18 cellular contexts compared by ENCODE assay signal in genomic region chr6:17013701-17014100, GRCh38.
A peak's percentile ranks its signal among the peaks of the same experiment; 100 is the strongest.
DNase-seq lines count a peak whose midpoint lies in the region; ATAC-seq and TF ChIP-seq lines count a peak whose summit lies in the region.
"Had no signal": no experiment of that assay in that cellular context is flagged by ENCODE, and none has a peak within 500 bp of the region (broad histone marks: within the 10 kb centered on the region; RNA-seq: fewer than 3 reads in every experiment).

No MANE protein-coding gene starts in this region.

- H3K27me3 ChIP-seq in muscle layer of colon (ENCODE audit: control insufficient read depth in 1 of 2, insufficient read depth in 2 of 2, low read length in 2 of 2) (no peaks in the 10 kb centered on the region), Peyer's patch (no peaks in the 10 kb centered on the region)
- H3K27me3 ChIP-seq: upper lobe of left lung had no signal

- no peak for ATAC-seq in HG02571 (IDR thresholded peaks at IDR 0.05; ENCODE audit: unreplicated experiment)
- ATAC-seq: left colon had no signal

- H3K36me3 ChIP-seq in muscle layer of colon (ENCODE audit: insufficient read depth, low read length) (no peaks in the 10 kb centered on the region), Peyer's patch (no peaks in the 10 kb centered on the region)
- H3K36me3 ChIP-seq: upper lobe of left lung had no signal

- H3K9ac ChIP-seq in muscle layer of colon (ENCODE audit: low read length) = no peak overlapping the region

- no peak for TF ChIP-seq CTCF in Peyer's patch (IDR thresholded peaks at IDR 0.05)

- DNase-seq in AG08395 (ENCODE audit: low spot score) = peak; percentile 85
- peak; percentile 74 for DNase-seq in LHCN-M2 (ENCODE audit: low read depth)
- peak; percentile 85 for DNase-seq in dedifferentiated amniotic fluid mesenchymal stem cell (ENCODE audit: extremely low spot score)
- no peak for DNase-seq in DMS79 treated with DMSO at 0.1 percent for 48 hours (lab: John Stamatoyannopoulos, UW)
- no peak for DNase-seq in T1000 (lab: John Stamatoyannopoulos, UW)
- no peak for DNase-seq in Peyer's patch
- DNase-seq: activated CD4-positive, alpha-beta T cell treated with anti-CD3 and anti-CD28 coated beads, Interleukin-2, amount 50 U/mL, for 48 hours; activated gamma-delta T cell treated with Interleukin-2 at 50 U/mL for 16 hours; AML-193; left colon; NCI-H1048; NCI-H2227 treated with DMSO at 0.1 percent for 48 hours; nephron progenitor cell; T-helper 9 cell; upper lobe of left lung had no signal

- H3K9me3 ChIP-seq in muscle layer of colon (ENCODE audit: low read length) = no peaks in the 10 kb centered on the region
- H3K9me3 ChIP-seq in Peyer's patch = no peaks in the 10 kb centered on the region
- H3K9me3 ChIP-seq: upper lobe of left lung had no signal

- H3K4me3 ChIP-seq in muscle layer of colon (ENCODE audit: low read depth in 1 of 2, low read length in 2 of 2) (peak overlapping the region in 1 of 2 donors; percentile 33), Peyer's patch (no peak overlapping the region)
- H3K4me3 ChIP-seq: PC-9, upper lobe of left lung had no signal

- TF ChIP-seq POLR2A in Peyer's patch (IDR thresholded peaks at IDR 0.05) = no peak

- H3K27ac ChIP-seq in muscle layer of colon (ENCODE audit: low read depth, low read length) (peak overlapping the region; percentile 84), Peyer's patch (peak overlapping the region in 1 of 4 donors; percentile 64)
- H3K27ac ChIP-seq: PC-9 had no signal

- H3K4me1 ChIP-seq in muscle layer of colon (ENCODE audit: insufficient read depth, low read length) = peaks cover 11% of the 10 kb centered on the region
- no peaks in the 10 kb centered on the region for H3K4me1 ChIP-seq in Peyer's patch

Comparison
In these comparisons a context has a peak if more than half of its experiments do, and no peak if none do; other contexts are left out.
1. DNase-seq: peak in AG08395 (single experiment), LHCN-M2 (single experiment) and dedifferentiated amniotic fluid mesenchymal stem cell (single experiment); none in DMS79 treated with DMSO at 0.1 percent for 48 hours (single experiment), T1000 (single experiment) and Peyer's patch (0 of 3).